18 cellular contexts compared by ENCODE assay signal in genomic region chr6:135022050-135022697, GRCh38. TPM values are rescaled to one million over a fixed set of nuclear protein-coding genes. Genes with fewer than 3 reads are reported as not detected.
DNase-seq lines count a peak whose midpoint lies in the region; FAIRE-seq and TF ChIP-seq lines count a peak whose summit lies in the region.
"Had no signal": no experiment of that assay in that cellular context is flagged by ENCODE, and none has a peak within 500 bp of the region (broad histone marks: within the 10 kb centered on the region; RNA-seq: fewer than 3 reads in every experiment).

No MANE protein-coding gene starts in this region.

- no peak for TF ChIP-seq CTCF in mesothelial cell of epicardium (IDR thresholded peaks at IDR 0.05; ENCODE audit: unreplicated experiment)

- H3K36me3 Mint-ChIP-seq in CD4-positive, alpha-beta memory T cell: peaks cover 7 to 9% of the 10 kb centered on the region in 2 donors
- H3K36me3 Mint-ChIP-seq in mesothelial cell of epicardium: no peaks in the 10 kb centered on the region

- no peaks in the 10 kb centered on the region for H3K27me3 Mint-ChIP-seq in CD4-positive, alpha-beta memory T cell
- H3K27me3 Mint-ChIP-seq in mesothelial cell of epicardium (ENCODE audit: low read depth): no peaks in the 10 kb centered on the region
- H3K27me3 Mint-ChIP-seq: B cell, progenitor cell of endocrine pancreas had no signal

- no peaks in the 10 kb centered on the region for H3K27me3 ChIP-seq in CD4-positive, alpha-beta memory T cell (ENCODE audit: insufficient read depth, low read length)
- H3K27me3 ChIP-seq: breast epithelium, testis had no signal

- H3K9me3 Mint-ChIP-seq in CD4-positive, alpha-beta memory T cell: no peaks in the 10 kb centered on the region
- H3K9me3 Mint-ChIP-seq in mesothelial cell of epicardium: no peaks in the 10 kb centered on the region
- H3K9me3 Mint-ChIP-seq: H9, immature natural killer cell had no signal

- CTCF ChIA-PET in CD4-positive, alpha-beta memory T cell (lab: Charles Lee; ENCODE audit: partially characterized antibody): interaction anchor here (0.7 to 1.6 kb wide), 5 partner anchors 45 to 123 kb away, joined by 3 to 4 read pairs (median 3); no protein-coding TSS in a partner anchor

- in situ Hi-C loops in ACHN (cut with HindIII; ENCODE audit: low pct_ligation_motif_present, low pct_unique_long_range_greater_than_20kb, low sequenced_read_pairs): no loop called here

- no peak overlapping the region for H3K9ac ChIP-seq in SK-N-MC (ENCODE audit: insufficient read length)

- intact Hi-C loops in CD4-positive, alpha-beta memory T cell (cut with micrococcal nuclease): no loop called here

- DNase-seq in CD4-positive, alpha-beta memory T cell: no peak
- DNase-seq in GM18507 (ENCODE audit: extremely low spot score, insufficient read length, low read depth) (no peak), SK-N-MC (ENCODE audit: low read depth, low spot score) (no peak), LoVo (ENCODE audit: low spot score) (no peak), mesothelial cell of epicardium (ENCODE audit: low spot score in 2 of 2, unreplicated experiment in 2 of 2) (no peak), ACHN (no peak)
- DNase-seq: H9; immature natural killer cell; NCI-H2029 treated with DMSO at 0.1 percent for 48 hours; NCI-H510A; stimulated activated CD4-positive, alpha-beta T cell treated with anti-CD3 and anti-CD28 coated beads, Interleukin-4, amount 100 ng/mL, for 24 hours; testis had no signal

- H3K4me1 Mint-ChIP-seq in CD4-positive, alpha-beta memory T cell: peaks cover 32 to 48% (median 37%) of the 10 kb centered on the region in 4 donors
- peaks cover 5% of the 10 kb centered on the region for H3K4me1 Mint-ChIP-seq in mesothelial cell of epicardium

- H3K36me3 ChIP-seq in CD4-positive, alpha-beta memory T cell (ENCODE audit: insufficient read depth, low read length): no peaks in the 10 kb centered on the region
- peaks cover 10% of the 10 kb centered on the region for H3K36me3 ChIP-seq in SK-N-MC (ENCODE audit: insufficient read depth, low read length)
- H3K36me3 ChIP-seq: breast epithelium had no signal

- H3K27ac Mint-ChIP-seq in CD4-positive, alpha-beta memory T cell: peak overlapping the region in 4 of 7 donors; percentile 9 to 62 (median 20)
- H3K27ac Mint-ChIP-seq in mesothelial cell of epicardium: no peak overlapping the region
- H3K27ac Mint-ChIP-seq: B cell, progenitor cell of endocrine pancreas had no signal

- peaks cover 38% of the 10 kb centered on the region for H3K4me1 ChIP-seq in CD4-positive, alpha-beta memory T cell (ENCODE audit: insufficient read depth, low read length)
- H3K4me1 ChIP-seq: breast epithelium, testis had no signal

- POLR2A ChIA-PET in CD4-positive, alpha-beta memory T cell (lab: Charles Lee; ENCODE audit: partially characterized antibody): interaction anchor here (2.0 kb wide), 1 partner anchor 33 kb away, joined by 8 read pairs; the partner anchor contains the start of gene HBS1L

- peak; percentile 15 for FAIRE-seq in GM18507 (lab: Jason Lieb, UNC)
- FAIRE-seq in endometrium (lab: Jason Lieb, UNC): peak; percentile 54

- no peak overlapping the region for H3K27ac ChIP-seq in CD4-positive, alpha-beta memory T cell (ENCODE audit: low read depth, low read length)
- H3K27ac ChIP-seq in SK-N-MC: 0 out of 2 replicates have a peak overlapping the region, but pooled peaks have one; percentile 4
- H3K27ac ChIP-seq: breast epithelium, testis had no signal

- peak overlapping the region in 4 of 8 donors; percentile 9 to 62 (median 28) for H3K4me3 Mint-ChIP-seq in CD4-positive, alpha-beta memory T cell
- no peak overlapping the region for H3K4me3 Mint-ChIP-seq in mesothelial cell of epicardium
- H3K4me3 Mint-ChIP-seq: B cell, H9, immature natural killer cell had no signal

- no peaks in the 10 kb centered on the region for H3K9me3 ChIP-seq in CD4-positive, alpha-beta memory T cell (ENCODE audit: control insufficient read depth in 1 of 2, low read length in 2 of 2)
- no peaks in the 10 kb centered on the region for H3K9me3 ChIP-seq in SK-N-MC (ENCODE audit: low read depth, low read length)
- H3K9me3 ChIP-seq: breast epithelium, testis had no signal

- no peak overlapping the region for H3K4me3 ChIP-seq in CD4-positive, alpha-beta memory T cell (ENCODE audit: low read length in 2 of 2)
- no peak overlapping the region for H3K4me3 ChIP-seq in SK-N-MC
- H3K4me3 ChIP-seq: breast epithelium, lung, skin epidermis, testis had no signal

RNA-seq across cellular contexts. Expression of gene HBS1L, which starts 32.4 kb away (rescaled TPM):
- total RNA-seq in CD4-positive, alpha-beta memory T cell: 10 to 100 TPM; 63.8 to 69.9 TPM
- polyA plus RNA-seq in CD4-positive, alpha-beta memory T cell: 10 to 100 TPM; 49.0 to 59.5 TPM
- 73.8 to 75.7 TPM (median 74.9 TPM) in 3 replicates for total RNA-seq in mesothelial cell of epicardium
